Comparison of ENCODE assay signal across 24 cellular contexts in genomic region chr2:60212174-60212945, GRCh38.
DNase-seq lines count a peak whose midpoint lies in the region; ATAC-seq and FAIRE-seq lines count a peak whose summit lies in the region.
"Had no signal": no experiment of that assay in that cellular context is flagged by ENCODE, and none has a peak within 500 bp of the region (broad histone marks: within the 10 kb centered on the region; RNA-seq: fewer than 3 reads in every experiment).

No MANE protein-coding gene starts in this region.

- no peak overlapping the region for H3K4me3 ChIP-seq in small intestine (ENCODE audit: low read depth in 1 of 2, low read length in 2 of 2)
- H3K4me3 ChIP-seq: SJSA1 had no signal

- H3K27me3 ChIP-seq in small intestine (ENCODE audit: control insufficient read depth in 2 of 2, insufficient read depth in 2 of 2, low read length in 2 of 2) = peaks cover 0 to 2% of the 10 kb centered on the region in 2 donors
- H3K27me3 ChIP-seq: SJSA1 had no signal

- no peaks in the 10 kb centered on the region for H3K36me3 ChIP-seq in small intestine (ENCODE audit: control insufficient read depth in 2 of 2, insufficient read depth in 2 of 2, low read length in 2 of 2)
- H3K36me3 ChIP-seq: SJSA1 had no signal

- WGBS in small intestine, 3 donors = 17 to 51% (median 42%) methylated on average over 3 of the region's 3 CpGs

- ATAC-seq in HG02852 (IDR thresholded peaks at IDR 0.05; ENCODE audit: unreplicated experiment) = no peak
- ATAC-seq: HCT116 had no signal

- H3K4me1 ChIP-seq in small intestine (ENCODE audit: control insufficient read depth in 2 of 2, insufficient read depth in 1 of 2, low read depth in 1 of 2, low read length in 1 of 2) = peaks cover 5 to 13% of the 10 kb centered on the region in 2 donors
- H3K4me1 ChIP-seq: SJSA1 had no signal

- no peaks in the 10 kb centered on the region for H3K9me3 ChIP-seq in small intestine (ENCODE audit: control insufficient read depth, low read depth)
- H3K9me3 ChIP-seq: SJSA1 had no signal

- H3K27ac ChIP-seq in small intestine (ENCODE audit: low read depth in 1 of 2, low read length in 1 of 2) = peak overlapping the region in 1 of 2 donors; percentile 38
- H3K27ac ChIP-seq: HL-60, SJSA1 had no signal

- DNase-seq in NCI-H526 (lab: John Stamatoyannopoulos, UW) = peak; percentile 26 to 42
- peak; percentile 79 for DNase-seq in foreskin melanocyte
- DNase-seq in small intestine = peak; percentile 51
- DNase-seq in activated CD4-positive, alpha-beta T cell treated with anti-CD3 and anti-CD28 coated beads for 4 hours = no peak
- DNase-seq in NCI-H226 = no peak
- DNase-seq in NCI-H1436 treated with DMSO at 0.1 percent for 48 hours (lab: John Stamatoyannopoulos, UW) = no peak
- DNase-seq: C1 segment of cervical spinal cord; CD4-positive, alpha-beta memory T cell; DMS79 treated with DMSO at 0.1 percent for 48 hours; NCI-H1092; NCI-H1417 treated with DMSO at 0.1 percent for 48 hours; NCI-H187; NCI-H2107; NCI-H446; NCI-H524 treated with DMSO at 0.1 percent for 48 hours; Right ventricle myocardium superior; RPMI8226 had no signal

- no peak for FAIRE-seq in small intestine (lab: Jason Lieb, UNC)
- FAIRE-seq: GM12892, GM19239, H1 had no signal

Comparison
In these comparisons a context has a peak if more than half of its experiments do, and no peak if none do; other contexts are left out.
1. DNase-seq: peak in NCI-H526 (2 of 2), foreskin melanocyte (single experiment) and small intestine (single experiment); none in activated CD4-positive, alpha-beta T cell treated with anti-CD3 and anti-CD28 coated beads for 4 hours (0 of 2), NCI-H226 (single experiment) and NCI-H1436 treated with DMSO at 0.1 percent for 48 hours (single experiment).